In the genomic region with DNA sequence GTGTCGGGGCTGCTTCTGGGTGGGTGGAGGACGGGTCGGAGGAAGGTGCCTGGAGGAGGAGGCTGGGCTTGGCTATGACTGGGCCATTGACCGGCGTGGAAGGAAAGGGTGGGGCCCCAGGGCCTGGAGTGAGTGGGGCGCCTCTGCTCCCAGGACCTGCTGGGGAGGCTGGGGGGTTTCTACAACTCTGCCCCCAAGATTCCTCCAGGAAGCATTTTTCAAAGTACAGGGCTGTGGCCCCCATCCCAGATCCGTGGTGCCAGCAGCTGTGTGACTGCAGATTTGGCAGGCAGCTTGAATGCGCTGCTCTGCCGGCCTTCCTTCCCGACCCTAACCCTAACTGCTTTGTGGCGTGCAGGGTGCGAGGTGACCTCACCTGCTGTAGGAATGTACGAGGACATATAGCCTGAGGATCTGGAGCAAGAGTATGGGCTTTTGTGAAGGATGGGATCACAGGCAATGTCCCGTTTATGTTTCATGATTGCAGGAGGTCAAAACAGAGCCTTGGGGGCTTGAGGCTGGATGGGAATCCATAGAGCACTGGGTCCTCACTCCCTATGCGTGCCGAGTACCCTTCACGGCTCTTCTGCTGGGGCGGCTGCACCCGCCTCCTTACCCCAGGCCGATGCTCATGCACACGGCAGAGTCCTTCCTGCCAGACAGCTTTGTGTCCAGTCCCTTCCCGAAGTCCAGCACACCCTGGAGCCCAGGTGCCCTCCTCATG, we compare ENCODE assay signal across 1 cellular context.
TF ChIP-seq lines count a peak whose summit lies in the region.

No MANE protein-coding gene starts in this region.

TF ChIP-seq in K562, 482 proteins besides CTCF, POLR2A, EP300 and RAD21:
- TF ChIP-seq, protein P1, sequence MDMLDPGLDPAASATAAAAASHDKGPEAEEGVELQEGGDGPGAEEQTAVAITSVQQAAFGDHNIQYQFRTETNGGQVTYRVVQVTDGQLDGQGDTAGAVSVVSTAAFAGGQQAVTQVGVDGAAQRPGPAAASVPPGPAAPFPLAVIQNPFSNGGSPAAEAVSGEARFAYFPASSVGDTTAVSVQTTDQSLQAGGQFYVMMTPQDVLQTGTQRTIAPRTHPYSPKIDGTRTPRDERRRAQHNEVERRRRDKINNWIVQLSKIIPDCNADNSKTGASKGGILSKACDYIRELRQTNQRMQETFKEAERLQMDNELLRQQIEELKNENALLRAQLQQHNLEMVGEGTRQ (CRISPR knock-in tag; IDR thresholded peaks at IDR 0.05), result no peak
- TF ChIP-seq THRAP3 (IDR thresholded peaks at IDR 0.05; ENCODE audit: borderline replicate concordance), result no peak
- no peak for TF ChIP-seq TCF7L2 (IDR thresholded peaks at IDR 0.05; ENCODE audit: low read depth, low read length)
- no peak for TF ChIP-seq ZNF77 (CRISPR knock-in tag; IDR thresholded peaks at IDR 0.05)
- no peak for TF ChIP-seq SIRT6 (IDR thresholded peaks at IDR 0.05; ENCODE audit: low read depth, low read length)
- TF ChIP-seq PTTG1 (tag; IDR thresholded peaks at IDR 0.05; ENCODE audit: low read depth), result no peak
- no peak for TF ChIP-seq STAT5B (CRISPR knock-in tag; IDR thresholded peaks at IDR 0.05)
- TF ChIP-seq, protein P2, sequence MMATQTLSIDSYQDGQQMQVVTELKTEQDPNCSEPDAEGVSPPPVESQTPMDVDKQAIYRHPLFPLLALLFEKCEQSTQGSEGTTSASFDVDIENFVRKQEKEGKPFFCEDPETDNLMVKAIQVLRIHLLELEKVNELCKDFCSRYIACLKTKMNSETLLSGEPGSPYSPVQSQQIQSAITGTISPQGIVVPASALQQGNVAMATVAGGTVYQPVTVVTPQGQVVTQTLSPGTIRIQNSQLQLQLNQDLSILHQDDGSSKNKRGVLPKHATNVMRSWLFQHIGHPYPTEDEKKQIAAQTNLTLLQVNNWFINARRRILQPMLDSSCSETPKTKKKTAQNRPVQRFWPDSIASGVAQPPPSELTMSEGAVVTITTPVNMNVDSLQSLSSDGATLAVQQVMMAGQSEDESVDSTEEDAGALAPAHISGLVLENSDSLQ (IDR thresholded peaks at IDR 0.05), result no peak
